19 cellular contexts compared by ENCODE assay signal in the genomic region with DNA sequence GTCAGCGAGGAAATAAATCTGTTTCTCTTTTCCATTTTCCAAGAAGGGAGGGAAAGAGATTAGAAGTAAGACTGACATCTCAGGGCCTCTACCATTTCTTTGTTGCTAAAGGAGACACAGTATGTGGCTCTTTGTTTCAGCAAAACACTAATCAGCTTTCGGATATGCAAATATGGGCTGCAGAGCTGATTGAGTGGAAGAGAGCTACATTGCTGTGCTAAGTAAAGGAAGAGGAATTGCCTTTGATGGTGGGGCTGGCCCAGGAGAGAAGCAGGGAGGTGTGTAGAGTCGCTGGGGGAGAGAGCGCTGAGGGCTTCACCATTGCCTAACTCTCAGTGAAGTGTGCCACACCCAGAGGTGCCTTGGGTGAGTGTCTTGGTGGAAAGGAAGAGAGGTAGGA.
"Had no signal": no experiment of that assay in that cellular context is flagged by ENCODE, and none has a peak within 500 bp of the region (broad histone marks: within the 10 kb centered on the region; RNA-seq: fewer than 3 reads in every experiment).

No MANE protein-coding gene starts in this region.

- H3K9me3 ChIP-seq: colonic mucosa, heart left ventricle, mucosa of descending colon, sigmoid colon, testis, tibial nerve, upper lobe of right lung had no signal

- H3K27me3 ChIP-seq: colonic mucosa, heart left ventricle, sigmoid colon, testis, tibial nerve, upper lobe of right lung had no signal

- H3K36me3 Mint-ChIP-seq: naive thymus-derived CD8-positive, alpha-beta T cell; stimulated activated naive B cell treated with anti-CD40 and anti-IgM and Interleukin-4, amounts not matched to agents 10 μg/mL and 1 μg/mL and 100 μg/mL, for 72 hours had no signal

- H3K4me3 Mint-ChIP-seq: naive thymus-derived CD8-positive, alpha-beta T cell; stimulated activated naive B cell treated with anti-CD40 and anti-IgM and Interleukin-4, amounts not matched to agents 10 μg/mL and 1 μg/mL and 100 μg/mL, for 72 hours; stimulated activated naive CD8-positive, alpha-beta T cell treated with anti-CD3 and anti-CD28 coated beads, Interleukin-15, amount 100 ng/mL, for 72 hours had no signal

- H3K4me1 Mint-ChIP-seq: stimulated activated naive B cell treated with anti-CD40 and anti-IgM and Interleukin-4, amounts not matched to agents 10 μg/mL and 1 μg/mL and 100 μg/mL, for 72 hours; stimulated activated naive CD8-positive, alpha-beta T cell treated with anti-CD3 and anti-CD28 coated beads, Interleukin-15, amount 100 ng/mL, for 72 hours had no signal

- H3K4me3 ChIP-seq: colonic mucosa, heart left ventricle, mucosa of descending colon, sigmoid colon, skin epidermis, testis, tibial nerve, upper lobe of right lung had no signal

- H3K27ac ChIP-seq: colonic mucosa, heart left ventricle, sigmoid colon, skin epidermis, testis, tibial nerve, upper lobe of right lung had no signal

- H3K36me3 ChIP-seq: colonic mucosa, heart left ventricle, sigmoid colon, tibial nerve, upper lobe of right lung had no signal

- H3K9me3 Mint-ChIP-seq: naive thymus-derived CD8-positive, alpha-beta T cell; stimulated activated naive CD8-positive, alpha-beta T cell treated with anti-CD3 and anti-CD28 coated beads, Interleukin-15, amount 100 ng/mL, for 72 hours had no signal

- H3K4me1 ChIP-seq: colonic mucosa, heart left ventricle, testis, tibial nerve, upper lobe of right lung had no signal

- H3K27me3 Mint-ChIP-seq: naive thymus-derived CD8-positive, alpha-beta T cell; stimulated activated naive B cell treated with anti-CD40 and anti-IgM and Interleukin-4, amounts not matched to agents 10 μg/mL and 1 μg/mL and 100 μg/mL, for 72 hours; stimulated activated naive CD8-positive, alpha-beta T cell treated with anti-CD3 and anti-CD28 coated beads, Interleukin-15, amount 100 ng/mL, for 72 hours had no signal

- H3K27ac Mint-ChIP-seq: naive thymus-derived CD8-positive, alpha-beta T cell; stimulated activated naive B cell treated with anti-CD40 and anti-IgM and Interleukin-4, amounts not matched to agents 10 μg/mL and 1 μg/mL and 100 μg/mL, for 72 hours; stimulated activated naive CD8-positive, alpha-beta T cell treated with anti-CD3 and anti-CD28 coated beads, Interleukin-15, amount 100 ng/mL, for 72 hours had no signal

- DNase-seq: colonic mucosa; effector CD4-positive, alpha-beta T cell; heart left ventricle; hippocampal formation; left colon; mucosa of descending colon; naive thymus-derived CD8-positive, alpha-beta T cell; sigmoid colon; stimulated activated CD4-positive, alpha-beta T cell treated with anti-CD3 and anti-CD28 coated beads, Interleukin-2, amount 100 ng/mL, for 24 hours; stimulated activated CD4-positive, alpha-beta T cell treated with anti-CD3 and anti-CD28 coated beads, Interleukin-4, amount 100 ng/mL, for 4 hours; stimulated activated naive B cell treated with anti-CD40 and anti-IgM and Interleukin-4, amounts not matched to agents 10 μg/mL and 1 μg/mL and 100 μg/mL, for 72 hours; stimulated activated naive CD8-positive, alpha-beta T cell treated with anti-CD3 and anti-CD28 coated beads, Interleukin-15, amount 100 ng/mL, for 72 hours; testis; upper lobe of right lung had no signal

- FAIRE-seq: endometrium, frontal cortex had no signal

- ATAC-seq: esophagus mucosa; heart left ventricle; left colon; mucosa of descending colon; naive thymus-derived CD8-positive, alpha-beta T cell; stimulated activated naive B cell treated with anti-CD40 and anti-IgM and Interleukin-4, amounts not matched to agents 10 μg/mL and 1 μg/mL and 100 μg/mL, for 72 hours; stimulated activated naive CD8-positive, alpha-beta T cell treated with anti-CD3 and anti-CD28 coated beads, Interleukin-15, amount 100 ng/mL, for 72 hours; upper lobe of right lung had no signal
